Comparison of ENCODE assay signal across 20 cellular contexts in genomic region chr3:46070458-46071136, GRCh38. TPM values are rescaled to one million over a fixed set of nuclear protein-coding genes. Genes with fewer than 3 reads are reported as not detected.
DNase-seq lines count a peak whose midpoint lies in the region; ATAC-seq, FAIRE-seq and TF ChIP-seq lines count a peak whose summit lies in the region.
"Had no signal": no experiment of that assay in that cellular context is flagged by ENCODE, and none has a peak within 500 bp of the region (broad histone marks: within the 10 kb centered on the region; RNA-seq: fewer than 3 reads in every experiment).

No MANE protein-coding gene starts in this region.

- H3K4me1 ChIP-seq in KMS-11 (ENCODE audit: low read depth, poor library complexity, severe bottlenecking): peaks cover 30% of the 10 kb centered on the region
- H3K4me1 ChIP-seq: esophagus squamous epithelium, prostate gland, SJCRH30, upper lobe of right lung had no signal

- no peak overlapping the region for H2AFZ ChIP-seq in KMS-11 (ENCODE audit: low read depth)

- no peaks in the 10 kb centered on the region for H3K36me3 ChIP-seq in KMS-11 (ENCODE audit: insufficient read depth)
- H3K36me3 ChIP-seq: esophagus squamous epithelium, heart left ventricle, prostate gland, SJCRH30, upper lobe of right lung had no signal

- POLR2A ChIA-PET in activated CD8-positive, alpha-beta T cell treated with anti-CD3 and anti-CD28 coated beads, Interleukin-2, amount 10 ng/mL, durations not matched to agents 7 days and 5 days (lab: Charles Lee): no interaction called here
- POLR2A ChIA-PET in naive thymus-derived CD8-positive, alpha-beta T cell (lab: Charles Lee): interaction anchor here (0.7 kb wide), 1 partner anchor 293 kb away, joined by 3 read pairs; no protein-coding TSS in a partner anchor

- peaks cover 10% of the 10 kb centered on the region for H3K27me3 Mint-ChIP-seq in activated CD8-positive, alpha-beta T cell treated with anti-CD3 and anti-CD28 coated beads, Interleukin-2, amount 10 ng/mL, durations not matched to agents 7 days and 5 days (ENCODE audit: low read depth)
- H3K27me3 Mint-ChIP-seq in naive thymus-derived CD8-positive, alpha-beta T cell: peaks cover 0 to 1% (median 0%) of the 10 kb centered on the region in 5 donors

- H3K79me2 ChIP-seq in KMS-11 (ENCODE audit: insufficient read depth, low read depth): no peaks in the 10 kb centered on the region

- H3K4me2 ChIP-seq in KMS-11: peak overlapping the region; percentile 29

- H3K36me3 Mint-ChIP-seq in activated CD8-positive, alpha-beta T cell treated with anti-CD3 and anti-CD28 coated beads, Interleukin-2, amount 10 ng/mL, durations not matched to agents 7 days and 5 days (ENCODE audit: low read depth): peaks cover 35% of the 10 kb centered on the region
- peaks cover 0 to 12% (median 10%) of the 10 kb centered on the region in 3 donors for H3K36me3 Mint-ChIP-seq in naive thymus-derived CD8-positive, alpha-beta T cell

- no peaks in the 10 kb centered on the region for H3K27me3 ChIP-seq in KMS-11 (ENCODE audit: insufficient read depth, low read depth)
- H3K27me3 ChIP-seq: SJCRH30, upper lobe of right lung had no signal

- FAIRE-seq in GM19239 (lab: Jason Lieb, UNC): no peak
- FAIRE-seq: bronchial epithelial cell had no signal

- no peak overlapping the region for H3K27ac ChIP-seq in KMS-11
- H3K27ac ChIP-seq in substantia nigra (ENCODE audit: low read depth, low read length, poor library complexity, severe bottlenecking): no peak overlapping the region
- H3K27ac ChIP-seq: esophagus squamous epithelium, heart left ventricle, prostate gland, SJCRH30, upper lobe of right lung had no signal

- DNase-seq in NOMO-1 treated with DMSO at 0.1 percent for 48 hours (lab: John Stamatoyannopoulos, UW; ENCODE audit: unreplicated experiment) (peak; percentile 35), NOMO-1 treated with dmso at 0.1 percent for 144 hours (lab: John Stamatoyannopoulos, UW; ENCODE audit: unreplicated experiment) (no peak), GM19239 (ENCODE audit: insufficient read length, low spot score) (no peak), substantia nigra (lab: John Stamatoyannopoulos, UW) (no peak), NCI-H2081 (lab: John Stamatoyannopoulos, UW) (no peak)
- no peak for DNase-seq in activated CD8-positive, alpha-beta T cell treated with anti-CD3 and anti-CD28 coated beads, Interleukin-2, amount 10 ng/mL, durations not matched to agents 7 days and 5 days
- peak in 3 of 10 donors; percentile 37 to 63 (median 53) for DNase-seq in naive thymus-derived CD8-positive, alpha-beta T cell
- DNase-seq: 8988T, EL, esophagus squamous epithelium, heart left ventricle, NCI-H1417 treated with DMSO at 0.1 percent for 48 hours, SJCRH30, upper lobe of right lung had no signal

- CTCF ChIA-PET in activated CD8-positive, alpha-beta T cell treated with anti-CD3 and anti-CD28 coated beads, Interleukin-2, amount 10 ng/mL, durations not matched to agents 7 days and 5 days (lab: Charles Lee): interaction anchor here (0.7 to 8.9 kb wide), 3 partner anchors 8 to 131 kb away, joined by 3 to 129 read pairs (median 31); no protein-coding TSS in a partner anchor

- H3K9ac ChIP-seq in KMS-11: no peak overlapping the region

- TF ChIP-seq CTCF in KMS-11 (conservative IDR thresholded peaks at IDR 0.05; ENCODE audit: low read depth, low read length): no peak

- H3K27ac Mint-ChIP-seq in activated CD8-positive, alpha-beta T cell treated with anti-CD3 and anti-CD28 coated beads, Interleukin-2, amount 10 ng/mL, durations not matched to agents 7 days and 5 days: peak overlapping the region; percentile 68
- peak overlapping the region in 7 of 10 donors; percentile 11 to 85 (median 53) for H3K27ac Mint-ChIP-seq in naive thymus-derived CD8-positive, alpha-beta T cell

- H3K4me1 Mint-ChIP-seq in activated CD8-positive, alpha-beta T cell treated with anti-CD3 and anti-CD28 coated beads, Interleukin-2, amount 10 ng/mL, durations not matched to agents 7 days and 5 days (ENCODE audit: low read depth): peaks cover 81% of the 10 kb centered on the region
- peaks cover 34 to 61% (median 60%) of the 10 kb centered on the region in 4 donors for H3K4me1 Mint-ChIP-seq in naive thymus-derived CD8-positive, alpha-beta T cell

- H3K4me3 ChIP-seq in KMS-11 (IDR thresholded peaks at IDR 0.05; ENCODE audit: insufficient read depth, low read depth, low read length): no peak overlapping the region
- H3K4me3 ChIP-seq: esophagus squamous epithelium, heart left ventricle, prostate gland, SJCRH30, upper lobe of right lung had no signal

- peak; percentile 45 for ATAC-seq in activated CD8-positive, alpha-beta T cell treated with anti-CD3 and anti-CD28 coated beads, Interleukin-2, amount 10 ng/mL, durations not matched to agents 7 days and 5 days
- peak; percentile 43 to 57 for ATAC-seq in naive thymus-derived CD8-positive, alpha-beta T cell
- ATAC-seq: heart left ventricle, upper lobe of right lung had no signal

- H3K9me3 Mint-ChIP-seq in activated CD8-positive, alpha-beta T cell treated with anti-CD3 and anti-CD28 coated beads, Interleukin-2, amount 10 ng/mL, durations not matched to agents 7 days and 5 days (ENCODE audit: insufficient read depth): peaks cover 17% of the 10 kb centered on the region
- peaks cover 7 to 30% (median 18%) of the 10 kb centered on the region in 9 donors for H3K9me3 Mint-ChIP-seq in naive thymus-derived CD8-positive, alpha-beta T cell

- no peaks in the 10 kb centered on the region for H4K20me1 ChIP-seq in KMS-11 (ENCODE audit: insufficient read depth)

- peak overlapping the region; percentile 8 for H3K4me3 Mint-ChIP-seq in activated CD8-positive, alpha-beta T cell treated with anti-CD3 and anti-CD28 coated beads, Interleukin-2, amount 10 ng/mL, durations not matched to agents 7 days and 5 days
- H3K4me3 Mint-ChIP-seq in naive thymus-derived CD8-positive, alpha-beta T cell: peak overlapping the region in 9 of 10 donors; percentile 10 to 58 (median 33)

RNA-seq across cellular contexts. Expression of gene XCR1, which starts 43.3 kb away (rescaled TPM):
- total RNA-seq in activated CD8-positive, alpha-beta T cell treated with anti-CD3 and anti-CD28 coated beads, Interleukin-2, amount 10 ng/mL, durations not matched to agents 7 days and 5 days: not detected
- total RNA-seq in naive thymus-derived CD8-positive, alpha-beta T cell: not detected
- not detected for polyA plus RNA-seq in naive thymus-derived CD8-positive, alpha-beta T cell
- total RNA-seq: lung microvascular endothelial cell, OCI-LY7, prostate gland, SJCRH30 had no signal
- polyA plus RNA-seq: neural cell had no signal
